22 cellular contexts compared by ENCODE assay signal in genomic region chr12:120905856-120906384, GRCh38. TPM values are rescaled to one million over a fixed set of nuclear protein-coding genes. Genes with fewer than 3 reads are reported as not detected.
DNase-seq lines count a peak whose midpoint lies in the region; ATAC-seq and TF ChIP-seq lines count a peak whose summit lies in the region.
"Had no signal": no experiment of that assay in that cellular context is flagged by ENCODE, and none has a peak within 500 bp of the region (broad histone marks: within the 10 kb centered on the region; RNA-seq: fewer than 3 reads in every experiment).

No MANE protein-coding gene starts in this region.

- TF ChIP-seq CTCF in AG10803 (conservative IDR thresholded peaks at IDR 0.05; ENCODE audit: low read length) (no peak), endodermal cell (conservative IDR thresholded peaks at IDR 0.05) (no peak), neural progenitor cell (IDR thresholded peaks at IDR 0.05) (no peak)

- H3K4me3 ChIP-seq in AG10803 (ENCODE audit: low read length) = no peak overlapping the region
- no peak overlapping the region for H3K4me3 ChIP-seq in CD8-positive, alpha-beta memory T cell (ENCODE audit: low read length)
- no peak overlapping the region for H3K4me3 ChIP-seq in endodermal cell (ENCODE audit: low read length)
- H3K4me3 ChIP-seq in neural progenitor cell = no peak overlapping the region
- H3K4me3 ChIP-seq: colonic mucosa, heart right ventricle, pancreas had no signal

- POLR2A ChIA-PET in CD8-positive, alpha-beta memory T cell (lab: Charles Lee) = interaction anchor here (0.6 kb wide), 1 partner anchor 597 kb away, joined by 4 read pairs; no protein-coding TSS in a partner anchor

- peak overlapping the region in 7 of 8 donors; percentile 7 to 86 (median 69) for H3K27ac Mint-ChIP-seq in CD8-positive, alpha-beta memory T cell
- H3K27ac Mint-ChIP-seq in endodermal cell (no peak overlapping the region), neural progenitor cell (no peak overlapping the region)

- H3K79me2 ChIP-seq in neural progenitor cell (ENCODE audit: low read depth) = peaks cover 29% of the 10 kb centered on the region

- CTCF ChIA-PET in CD8-positive, alpha-beta memory T cell (lab: Charles Lee) = interaction anchor here (1.7 kb wide), 1 partner anchor 15 kb away, joined by 3 read pairs; no protein-coding TSS in a partner anchor

- H3K9me3 ChIP-seq in CD8-positive, alpha-beta memory T cell (ENCODE audit: low read length) = no peaks in the 10 kb centered on the region
- no peaks in the 10 kb centered on the region for H3K9me3 ChIP-seq in endodermal cell (ENCODE audit: control insufficient read depth, low read length)
- H3K9me3 ChIP-seq in neural progenitor cell (ENCODE audit: low read depth) = no peaks in the 10 kb centered on the region
- H3K9me3 ChIP-seq: colonic mucosa, heart right ventricle, pancreas had no signal

- H3K4me2 ChIP-seq in neural progenitor cell = no peak overlapping the region

- no peaks in the 10 kb centered on the region for H3K27me3 ChIP-seq in CD8-positive, alpha-beta memory T cell (ENCODE audit: insufficient read depth, low read length, poor library complexity, severe bottlenecking)
- H3K27me3 ChIP-seq in endodermal cell (ENCODE audit: control insufficient read depth, insufficient read depth, low read length, poor library complexity, severe bottlenecking) = no peaks in the 10 kb centered on the region
- no peaks in the 10 kb centered on the region for H3K27me3 ChIP-seq in neural progenitor cell
- H3K27me3 ChIP-seq: colonic mucosa, heart right ventricle, pancreas had no signal

- 83 to 95% methylated on average over 3 to 5 of the region's 5 CpGs for WGBS in endodermal cell (ENCODE audit: insufficient coverage in 1 of 2, insufficient read length in 1 of 2), 2 experiments

- H3K27me3 Mint-ChIP-seq in CD8-positive, alpha-beta memory T cell = no peaks in the 10 kb centered on the region
- H3K27me3 Mint-ChIP-seq in endodermal cell (ENCODE audit: insufficient read depth) = no peaks in the 10 kb centered on the region
- peaks cover 2% of the 10 kb centered on the region for H3K27me3 Mint-ChIP-seq in neural progenitor cell (ENCODE audit: insufficient read depth, low read depth)

- DNase-seq in AG10803 (ENCODE audit: low read depth) (peak; percentile 27), endodermal cell (peak; percentile 45), neural progenitor cell (ENCODE audit: low spot score) (no peak), DMS79 (lab: John Stamatoyannopoulos, UW) (no peak), DMS153 treated with DMSO at 0.1 percent for 48 hours (lab: John Stamatoyannopoulos, UW; ENCODE audit: unreplicated experiment) (no peak)
- DNase-seq in CD8-positive, alpha-beta memory T cell = no peak
- DNase-seq: activated CD4-positive, alpha-beta T cell treated with anti-CD3 and anti-CD28 coated beads for 4 hours; activated T-cell treated with anti-CD3 and anti-CD28 coated beads, Interleukin-2, amount 50 U/mL, for 4 hours; AML-193; anterior cingulate cortex; colonic mucosa; heart right ventricle; KG1; midbrain; NCI-H1417; NCI-H2227 treated with DMSO at 0.1 percent for 48 hours; pancreas; stimulated activated CD4-positive, alpha-beta T cell treated with anti-CD3 and anti-CD28 coated beads, Interleukin-12 subunit alpha, Interleukin-12 subunit beta, amount 100 ng/mL, for 4 hours; stimulated activated naive CD4-positive, alpha-beta T cell treated with Interleukin-2 at 50 U/mL for 16 hours had no signal

- H3K4me1 ChIP-seq in CD8-positive, alpha-beta memory T cell (ENCODE audit: insufficient read depth, low read length) = peaks cover 19% of the 10 kb centered on the region
- H3K4me1 ChIP-seq in endodermal cell (ENCODE audit: control insufficient read depth, insufficient read depth, low read length) (no peaks in the 10 kb centered on the region), neural progenitor cell (peaks cover 10% of the 10 kb centered on the region)
- H3K4me1 ChIP-seq: colonic mucosa had no signal

- H3K4me1 Mint-ChIP-seq in CD8-positive, alpha-beta memory T cell = peaks cover 22 to 26% (median 25%) of the 10 kb centered on the region in 3 donors
- H3K4me1 Mint-ChIP-seq in endodermal cell = peaks cover 17% of the 10 kb centered on the region
- H3K4me1 Mint-ChIP-seq in neural progenitor cell = peaks cover 18% of the 10 kb centered on the region

- no peak for ATAC-seq in HG03354 (IDR thresholded peaks at IDR 0.05; ENCODE audit: poor library complexity, severe bottlenecking, unreplicated experiment)
- ATAC-seq in activated CD4-positive, CD25-positive, alpha-beta regulatory T cell treated with anti-CD3 and anti-CD28 coated beads, Interleukin-2, amount 50 U/mL, for 24 hours = no peak
- ATAC-seq: activated T-cell treated with anti-CD3 and anti-CD28 coated beads, Interleukin-2, amount 50 U/mL, for 4 hours; heart right ventricle; pancreas had no signal

- peak overlapping the region; percentile 19 to 89 (median 67) for H3K4me3 Mint-ChIP-seq in CD8-positive, alpha-beta memory T cell
- H3K4me3 Mint-ChIP-seq in endodermal cell (no peak overlapping the region), neural progenitor cell (peak overlapping the region; percentile 28)

- H3K9ac ChIP-seq in endodermal cell (ENCODE audit: extremely low read depth, low read length, poor library complexity, severe bottlenecking) (no peak overlapping the region), neural progenitor cell (no peak overlapping the region)

- H3K27ac ChIP-seq in CD8-positive, alpha-beta memory T cell (ENCODE audit: low read depth, low read length) = no peak overlapping the region
- H3K27ac ChIP-seq in endodermal cell (ENCODE audit: low read depth, low read length) (no peak overlapping the region), neural progenitor cell (no peak overlapping the region)
- H3K27ac ChIP-seq: colonic mucosa, HL-60 had no signal

- peaks cover 0 to 10% (median 1%) of the 10 kb centered on the region in 3 donors for H3K36me3 Mint-ChIP-seq in CD8-positive, alpha-beta memory T cell
- H3K36me3 Mint-ChIP-seq in endodermal cell (ENCODE audit: low read depth) = peaks cover 4% of the 10 kb centered on the region
- no peaks in the 10 kb centered on the region for H3K36me3 Mint-ChIP-seq in neural progenitor cell

- no peaks in the 10 kb centered on the region for H3K36me3 ChIP-seq in CD8-positive, alpha-beta memory T cell (ENCODE audit: insufficient read depth, low read length)
- H3K36me3 ChIP-seq in endodermal cell (ENCODE audit: control insufficient read depth, insufficient read depth, low read length) (no peaks in the 10 kb centered on the region), neural progenitor cell (no peaks in the 10 kb centered on the region)
- H3K36me3 ChIP-seq: colonic mucosa, pancreas had no signal

- H2AFZ ChIP-seq in neural progenitor cell (replicated peaks) = no peak overlapping the region

- H3F3A ChIP-seq in neural progenitor cell (ENCODE audit: low read depth) = no peaks in the 10 kb centered on the region

- H4K20me1 ChIP-seq in neural progenitor cell (ENCODE audit: low read depth) = peaks cover 27% of the 10 kb centered on the region

- no peaks in the 10 kb centered on the region for H3K9me3 Mint-ChIP-seq in CD8-positive, alpha-beta memory T cell
- H3K9me3 Mint-ChIP-seq in endodermal cell = no peaks in the 10 kb centered on the region
- no peaks in the 10 kb centered on the region for H3K9me3 Mint-ChIP-seq in neural progenitor cell
- H3K9me3 Mint-ChIP-seq: activated T-cell treated with anti-CD3 and anti-CD28 coated beads, Interleukin-2, amount 50 U/mL, for 4 hours had no signal

RNA-seq across cellular contexts. Expression of gene SPPL3, which starts 1.8 kb away (rescaled TPM):
- 10 to 100 TPM; 34.9 to 35.6 TPM for total RNA-seq in CD8-positive, alpha-beta memory T cell
- 33.1 TPM for polyA plus RNA-seq in CD8-positive, alpha-beta memory T cell
- 10 to 100 TPM; 41.1 to 46.8 TPM for total RNA-seq in endodermal cell
- 68.2 TPM for polyA plus RNA-seq in endodermal cell (2013, experiment 1 of 2)
- polyA plus RNA-seq in endodermal cell (2013, experiment 2 of 2) = 54.4 TPM
- total RNA-seq in neural progenitor cell (ENCODE audit: low replicate concordance) = 12.9 and 25.8 TPM in 2 replicates

Comparison
In these comparisons a context has a peak if more than half of its experiments do, and no peak if none do; other contexts are left out.
1. DNase-seq: peak in AG10803 (single experiment) and endodermal cell (single experiment); none in CD8-positive, alpha-beta memory T cell (0 of 5), neural progenitor cell (single experiment), DMS79 (single experiment) and DMS153 treated with DMSO at 0.1 percent for 48 hours (single experiment).
2. H3K27ac Mint-ChIP-seq: peak in CD8-positive, alpha-beta memory T cell (7 of 8); none in endodermal cell (single experiment) and neural progenitor cell (single experiment).